In genomic region chr6:36119927-36120477, GRCh38 we compare ENCODE assay signal across 12 cellular contexts. TPM values are rescaled to one million over a fixed set of nuclear protein-coding genes. Genes with fewer than 3 reads are reported as not detected.
A peak's percentile ranks its signal among the peaks of the same experiment; 100 is the strongest.
DNase-seq lines count a peak whose midpoint lies in the region; ATAC-seq and TF ChIP-seq lines count a peak whose summit lies in the region.
"Had no signal": no experiment of that assay in that cellular context is flagged by ENCODE, and none has a peak within 500 bp of the region (broad histone marks: within the 10 kb centered on the region; RNA-seq: fewer than 3 reads in every experiment).

No MANE protein-coding gene starts in this region.

- CTCF ChIA-PET in activated CD4-positive, alpha-beta memory T cell treated with anti-CD3 and anti-CD28 coated beads for 36 hours (lab: Charles Lee), result interaction anchor here (0.9 to 4.2 kb wide), 10 partner anchors 10 to 182 kb away, joined by 3 to 36 read pairs (median 6); partner anchors contain the start of gene MAPK14

- no peaks in the 10 kb centered on the region for H3K9me3 Mint-ChIP-seq in activated T-cell treated with anti-CD3 and anti-CD28 coated beads, Interleukin-2, amount 50 U/mL, for 4 hours
- no peaks in the 10 kb centered on the region for H3K9me3 Mint-ChIP-seq in activated CD4-positive, alpha-beta memory T cell treated with anti-CD3 and anti-CD28 coated beads for 36 hours

- no peaks in the 10 kb centered on the region for H3K9me3 ChIP-seq in esophagus squamous epithelium
- no peaks in the 10 kb centered on the region for H3K9me3 ChIP-seq in subcutaneous abdominal adipose tissue (ENCODE audit: control insufficient read depth in 5 of 5, low read length in 5 of 5)
- H3K9me3 ChIP-seq: ascending aorta, thoracic aorta had no signal

- H3K4me3 Mint-ChIP-seq in activated T-cell treated with anti-CD3 and anti-CD28 coated beads, Interleukin-2, amount 50 U/mL, for 4 hours, result peak overlapping the region; percentile 79
- peak overlapping the region; percentile 72 for H3K4me3 Mint-ChIP-seq in activated CD4-positive, alpha-beta memory T cell treated with anti-CD3 and anti-CD28 coated beads for 36 hours

- no peak for DNase-seq in activated T-cell treated with anti-CD3 and anti-CD28 coated beads, Interleukin-2, amount 50 U/mL, for 4 hours
- DNase-seq in activated T-cell treated with anti-CD3 and anti-CD28 coated beads, Interleukin-2, amount 50 U/mL, for 1 hour, result no peak
- no peak for DNase-seq in activated CD4-positive, alpha-beta memory T cell treated with anti-CD3 and anti-CD28 coated beads for 36 hours
- no peak for DNase-seq in esophagus squamous epithelium (lab: John Stamatoyannopoulos, UW)
- no peak for DNase-seq in NCI-H2227 treated with DMSO at 0.1 percent for 48 hours (lab: John Stamatoyannopoulos, UW)
- no peak for DNase-seq in stimulated activated CD4-positive, alpha-beta T cell treated with anti-CD3 and anti-CD28 coated beads, Interleukin-15, amount 100 ng/mL, for 24 hours
- DNase-seq: NCI-H2081, NCI-H748 treated with DMSO at 0.1 percent for 48 hours had no signal

- no peaks in the 10 kb centered on the region for H3K27me3 Mint-ChIP-seq in activated T-cell treated with anti-CD3 and anti-CD28 coated beads, Interleukin-2, amount 50 U/mL, for 4 hours (ENCODE audit: low read depth)
- no peaks in the 10 kb centered on the region for H3K27me3 Mint-ChIP-seq in activated CD4-positive, alpha-beta memory T cell treated with anti-CD3 and anti-CD28 coated beads for 36 hours

- intact Hi-C loops in activated CD4-positive, alpha-beta memory T cell treated with anti-CD3 and anti-CD28 coated beads for 36 hours (cut with micrococcal nuclease), result loop anchor here (1.0 to 10.0 kb wide), 8 partner anchors 11 to 1885 kb away; partner anchors contain the start of genes HMGA1, KCTD20, MAPK14 and PXT1
- intact Hi-C loops in esophagus squamous epithelium (cut with DNase I), result loop anchor here (10.0 kb wide), 1 partner anchor 245 kb away; no protein-coding TSS in a partner anchor

- 79 to 80% methylated on average over 8 of the region's 8 CpGs for WGBS in esophagus squamous epithelium, 2 donors

- H3K4me1 ChIP-seq in esophagus squamous epithelium, result peaks cover 21 to 70% (median 29%) of the 10 kb centered on the region in 3 donors
- peaks cover 5 to 29% (median 19%) of the 10 kb centered on the region in 5 donors for H3K4me1 ChIP-seq in subcutaneous abdominal adipose tissue (ENCODE audit: control insufficient read depth in 5 of 5, insufficient read depth in 5 of 5, low read length in 5 of 5)

- H3K27me3 ChIP-seq in esophagus squamous epithelium (no peaks in the 10 kb centered on the region), subcutaneous abdominal adipose tissue (ENCODE audit: control insufficient read depth in 5 of 5, insufficient read depth in 4 of 5, low read length in 5 of 5) (no peaks in the 10 kb centered on the region)
- H3K27me3 ChIP-seq: ascending aorta had no signal

- peak overlapping the region; percentile 68 to 89 (median 76) for H3K27ac ChIP-seq in esophagus squamous epithelium
- H3K27ac ChIP-seq in subcutaneous abdominal adipose tissue (ENCODE audit: low read depth, low read length), result peak overlapping the region; percentile 68
- H3K27ac ChIP-seq: thoracic aorta had no signal

- H3K36me3 ChIP-seq in esophagus squamous epithelium (peaks cover 0 to 29% (median 0%) of the 10 kb centered on the region in 3 donors), subcutaneous abdominal adipose tissue (ENCODE audit: control insufficient read depth in 5 of 5, insufficient read depth in 5 of 5, low read length in 5 of 5) (peaks cover 2 to 16% (median 8%) of the 10 kb centered on the region in 5 donors)
- H3K36me3 ChIP-seq: thoracic aorta had no signal

- no peak for TF ChIP-seq POLR2A in esophagus squamous epithelium (IDR thresholded peaks at IDR 0.05)

- POLR2A ChIA-PET in activated CD4-positive, alpha-beta memory T cell treated with anti-CD3 and anti-CD28 coated beads for 36 hours (lab: Charles Lee), result interaction anchor here (0.9 to 5.5 kb wide), 5 partner anchors 11 to 92 kb away, joined by 3 to 71 read pairs (median 7); partner anchors contain the start of genes BRPF3, MAPK13 and MAPK14

- peaks cover 89% of the 10 kb centered on the region for H3K4me1 Mint-ChIP-seq in activated T-cell treated with anti-CD3 and anti-CD28 coated beads, Interleukin-2, amount 50 U/mL, for 4 hours (ENCODE audit: low read depth)
- peaks cover 88% of the 10 kb centered on the region for H3K4me1 Mint-ChIP-seq in activated CD4-positive, alpha-beta memory T cell treated with anti-CD3 and anti-CD28 coated beads for 36 hours (ENCODE audit: low read depth)

- TF ChIP-seq CTCF in esophagus squamous epithelium (IDR thresholded peaks at IDR 0.05), result no peak

- no peak overlapping the region for H3K9ac ChIP-seq in subcutaneous abdominal adipose tissue (ENCODE audit: low read length in 5 of 5)

- H3K4me3 ChIP-seq in esophagus squamous epithelium (no peak overlapping the region), subcutaneous abdominal adipose tissue (ENCODE audit: low read depth in 1 of 5, low read length in 5 of 5) (no peak overlapping the region)
- H3K4me3 ChIP-seq: ascending aorta, thoracic aorta had no signal

- H3K36me3 Mint-ChIP-seq in activated T-cell treated with anti-CD3 and anti-CD28 coated beads, Interleukin-2, amount 50 U/mL, for 4 hours (ENCODE audit: insufficient read depth), result peaks cover 6% of the 10 kb centered on the region
- H3K36me3 Mint-ChIP-seq in activated CD4-positive, alpha-beta memory T cell treated with anti-CD3 and anti-CD28 coated beads for 36 hours, result peaks cover 6% of the 10 kb centered on the region

- peak; percentile 24 to 39 for ATAC-seq in activated T-cell treated with anti-CD3 and anti-CD28 coated beads, Interleukin-2, amount 50 U/mL, for 4 hours
- ATAC-seq in GM18517 (IDR thresholded peaks at IDR 0.05; ENCODE audit: unreplicated experiment), result no peak

- H3K27ac Mint-ChIP-seq in activated CD4-positive, alpha-beta memory T cell treated with anti-CD3 and anti-CD28 coated beads for 36 hours, result peak overlapping the region; percentile 100

RNA-seq across cellular contexts. Expression of gene MAPK13, which starts 10.3 kb away (rescaled TPM):
- total RNA-seq in activated T-cell treated with anti-CD3 and anti-CD28 coated beads, Interleukin-2, amount 50 U/mL, for 4 hours, result 10 to 100 TPM; 33.8 to 61.0 (median 48.4) TPM
- 10 to 100 TPM; 61.0 to 65.0 TPM for total RNA-seq in activated CD4-positive, alpha-beta memory T cell treated with anti-CD3 and anti-CD28 coated beads for 36 hours
- 100 to 1,000 TPM in 2 of 4 donors, 10 to 100 TPM in 2; 62.2 to 136 (median 104) TPM for total RNA-seq in esophagus squamous epithelium
